ENCODE assay signal across 21 cellular contexts in genomic region chr5:103785569-103785968, GRCh38.
DNase-seq lines count a peak whose midpoint lies in the region; ATAC-seq, FAIRE-seq and TF ChIP-seq lines count a peak whose summit lies in the region.
"Had no signal": no experiment of that assay in that cellular context is flagged by ENCODE, and none has a peak within 500 bp of the region (broad histone marks: within the 10 kb centered on the region; RNA-seq: fewer than 3 reads in every experiment).

No MANE protein-coding gene starts in this region.

- peaks cover 5% of the 10 kb centered on the region for H3K4me1 Mint-ChIP-seq in astrocyte (ENCODE audit: low read depth, unreplicated experiment)

- no peaks in the 10 kb centered on the region for H3K9me2 ChIP-seq in hepatocyte (replicated peaks; ENCODE audit: insufficient read depth)

- no peaks in the 10 kb centered on the region for H3K79me2 ChIP-seq in astrocyte (ENCODE audit: insufficient read depth, low read length)
- no peaks in the 10 kb centered on the region for H3K79me2 ChIP-seq in fibroblast of lung (ENCODE audit: control insufficient read depth, insufficient read depth, low read length)
- H3K79me2 ChIP-seq in hepatocyte, result no peaks in the 10 kb centered on the region

- no peak overlapping the region for H3K27ac Mint-ChIP-seq in astrocyte (ENCODE audit: unreplicated experiment)

- H3K4me1 ChIP-seq in astrocyte (ENCODE audit: insufficient read depth, low read length) (no peaks in the 10 kb centered on the region), fibroblast of lung (ENCODE audit: control insufficient read depth, extremely low read depth, insufficient read depth, low read length) (no peaks in the 10 kb centered on the region), left lung (no peaks in the 10 kb centered on the region), hepatocyte (ENCODE audit: insufficient read depth) (no peaks in the 10 kb centered on the region)
- H3K4me1 ChIP-seq: HAP-1, Peyer's patch had no signal

- no peak overlapping the region for H3K4me3 ChIP-seq in astrocyte (ENCODE audit: insufficient read depth, low read depth, low read length)
- H3K4me3 ChIP-seq in fibroblast of lung (replicated peaks in 1 of 4; ENCODE audit: control extremely low read depth in 1 of 4, insufficient read depth in 1 of 4, low read depth in 3 of 4, low read length in 4 of 4), result no peak overlapping the region
- H3K4me3 ChIP-seq in left lung, result no peak overlapping the region
- no peak overlapping the region for H3K4me3 ChIP-seq in hepatocyte
- H3K4me3 ChIP-seq: GM23248, HAP-1, Peyer's patch had no signal

- H3K27me3 ChIP-seq in astrocyte (ENCODE audit: insufficient read depth, low read length), result no peaks in the 10 kb centered on the region
- no peaks in the 10 kb centered on the region for H3K27me3 ChIP-seq in fibroblast of lung (ENCODE audit: control insufficient read depth, insufficient read depth, low read length)
- no peaks in the 10 kb centered on the region for H3K27me3 ChIP-seq in left lung
- H3K27me3 ChIP-seq in hepatocyte, result no peaks in the 10 kb centered on the region
- H3K27me3 ChIP-seq: Peyer's patch had no signal

- H3K9me3 ChIP-seq in astrocyte (ENCODE audit: insufficient read depth, low read depth, low read length), result no peaks in the 10 kb centered on the region
- H3K9me3 ChIP-seq in fibroblast of lung (ENCODE audit: control insufficient read depth, insufficient read depth, low read depth, low read length), result no peaks in the 10 kb centered on the region
- peaks cover 0 to 21% of the 10 kb centered on the region in 2 donors for H3K9me3 ChIP-seq in left lung
- H3K9me3 ChIP-seq in hepatocyte (ENCODE audit: low read depth), result no peaks in the 10 kb centered on the region

- TF ChIP-seq CTCF in astrocyte (IDR thresholded peaks at IDR 0.05; ENCODE audit: insufficient read depth, low read depth, low read length) (no peak), fibroblast of lung (conservative IDR thresholded peaks at IDR 0.05 in 1 of 2, IDR thresholded peaks at IDR 0.05 in 1 of 2; ENCODE audit: low read depth in 1 of 2, low read length in 2 of 2) (no peak), left lung (IDR thresholded peaks at IDR 0.05) (no peak), hepatocyte (IDR thresholded peaks at IDR 0.05; ENCODE audit: poor library complexity) (no peak)

- no peak overlapping the region for H3K4me2 ChIP-seq in astrocyte (ENCODE audit: low read length)
- no peak overlapping the region for H3K4me2 ChIP-seq in fibroblast of lung (ENCODE audit: extremely low read depth, insufficient read depth, low read length)
- no peak overlapping the region for H3K4me2 ChIP-seq in hepatocyte

- H3K36me3 ChIP-seq in astrocyte (ENCODE audit: insufficient read depth, low read length) (no peaks in the 10 kb centered on the region), fibroblast of lung (ENCODE audit: control insufficient read depth, insufficient read depth, low read length) (no peaks in the 10 kb centered on the region), left lung (no peaks in the 10 kb centered on the region), hepatocyte (replicated peaks; ENCODE audit: insufficient read depth, low read depth) (no peaks in the 10 kb centered on the region)
- H3K36me3 ChIP-seq: HAP-1, Peyer's patch had no signal

- intact Hi-C loops in left lung (cut with DNase I), result no loop called here

- DNase-seq in astrocyte (ENCODE audit: low read depth) (peak; percentile 60), fibroblast of lung (ENCODE audit: low read depth in 2 of 2) (peak; percentile 25 to 74), left lung (no peak), NCI-H2029 treated with DMSO at 0.1 percent for 48 hours (lab: John Stamatoyannopoulos, UW) (no peak), NCI-H774 (lab: John Stamatoyannopoulos, UW) (no peak), hepatocyte (ENCODE audit: low spot score) (no peak)
- DNase-seq: ACHN, AML-193, DMS79, GM23248, NCI-H1417 treated with DMSO at 0.1 percent for 48 hours, NCI-H1930, NCI-H2171 treated with DMSO at 0.1 percent for 48 hours, NCI-H446, NCI-H526 treated with DMSO at 0.1 percent for 48 hours, Peyer's patch had no signal

- H4K20me1 ChIP-seq in astrocyte (ENCODE audit: insufficient read depth, low read length) (no peaks in the 10 kb centered on the region), fibroblast of lung (ENCODE audit: control insufficient read depth, extremely low read depth, insufficient read depth, low read length) (no peaks in the 10 kb centered on the region), hepatocyte (ENCODE audit: insufficient read depth, poor library complexity, severe bottlenecking) (no peaks in the 10 kb centered on the region)

- H2AFZ ChIP-seq in astrocyte (ENCODE audit: low read depth, low read length) (no peak overlapping the region), fibroblast of lung (ENCODE audit: low read length) (no peak overlapping the region), hepatocyte (no peak overlapping the region)
- H2AFZ ChIP-seq: GM23248 had no signal

- no peak overlapping the region for H3K27ac ChIP-seq in astrocyte (ENCODE audit: low read depth, low read length)
- no peak overlapping the region for H3K27ac ChIP-seq in fibroblast of lung (ENCODE audit: insufficient read depth, low read length)
- H3K27ac ChIP-seq in left lung, result no peak overlapping the region
- H3K27ac ChIP-seq in hepatocyte, result no peak overlapping the region
- H3K27ac ChIP-seq: C4-2B, GM23248, HL-60, Peyer's patch had no signal

- peak; percentile 85 for ATAC-seq in left lung
- ATAC-seq in GM18873 (IDR thresholded peaks at IDR 0.05; ENCODE audit: low FRiP score, unreplicated experiment), result no peak
- ATAC-seq: Right ventricle myocardium inferior had no signal

- H3K27me3 Mint-ChIP-seq in astrocyte (ENCODE audit: low read depth, unreplicated experiment), result no peaks in the 10 kb centered on the region

- no peaks in the 10 kb centered on the region for H3K9me3 Mint-ChIP-seq in astrocyte (ENCODE audit: unreplicated experiment)

- 92% methylated on average over 2 of the region's 2 CpGs for WGBS in hepatocyte (ENCODE audit: low lambda C conversion rate, missing lambda C conversion rate)

- H3K9ac ChIP-seq in astrocyte (ENCODE audit: low read length) (no peak overlapping the region), fibroblast of lung (ENCODE audit: insufficient read depth, low read length) (no peak overlapping the region)
- H3K9ac ChIP-seq: GM23248 had no signal

- no peak overlapping the region for H3K4me3 Mint-ChIP-seq in astrocyte (ENCODE audit: unreplicated experiment)

- H3K36me3 Mint-ChIP-seq in astrocyte (ENCODE audit: low read depth, unreplicated experiment), result no peaks in the 10 kb centered on the region

- FAIRE-seq in astrocyte (lab: Jason Lieb, UNC), result no peak

Comparison
In these comparisons a context has a peak if more than half of its experiments do, and no peak if none do; other contexts are left out.
1. DNase-seq: peak in astrocyte (single experiment) and fibroblast of lung (2 of 2); none in left lung (0 of 2), NCI-H2029 treated with DMSO at 0.1 percent for 48 hours (single experiment), NCI-H774 (single experiment) and hepatocyte (single experiment).